In genomic region chr15:75176404-75176761, GRCh38 we compare ENCODE assay signal across 1 cellular context.
TF ChIP-seq lines count a peak whose summit lies in the region.

No MANE protein-coding gene starts in this region.

TF ChIP-seq in H1, 55 proteins besides CTCF, POLR2A, EP300 and RAD21:
- TF ChIP-seq CHD1 (IDR thresholded peaks at IDR 0.05; ENCODE audit: low read depth, low read length) (no peak), ATF2 (IDR thresholded peaks at IDR 0.05; ENCODE audit: low read length) (no peak), KDM1A (IDR thresholded peaks at IDR 0.05; ENCODE audit: borderline replicate concordance, low read length) (no peak), CHD2 (IDR thresholded peaks at IDR 0.05; ENCODE audit: low read length) (no peak), BACH1 (IDR thresholded peaks at IDR 0.05; ENCODE audit: low read length) (no peak), RBBP5 (IDR thresholded peaks at IDR 0.05; ENCODE audit: borderline replicate concordance, low read depth, low read length) (no peak), PHF8 (conservative IDR thresholded peaks at IDR 0.05; ENCODE audit: low read depth, low read length) (no peak), SAP30 (IDR thresholded peaks at IDR 0.05; ENCODE audit: insufficient read depth, insufficient replicate concordance, low read length) (no peak), NRF1 (IDR thresholded peaks at IDR 0.05; ENCODE audit: low read depth, low read length) (no peak), CTBP2 (IDR thresholded peaks at IDR 0.05; ENCODE audit: borderline replicate concordance, insufficient read depth, insufficient read length, low read length) (no peak), TCF12 (IDR thresholded peaks at IDR 0.05; ENCODE audit: low read depth, low read length) (no peak), CHD7 (IDR thresholded peaks at IDR 0.05; ENCODE audit: insufficient replicate concordance, low read length) (no peak)
